Comparison of ENCODE assay signal across 8 cellular contexts in the genomic region with DNA sequence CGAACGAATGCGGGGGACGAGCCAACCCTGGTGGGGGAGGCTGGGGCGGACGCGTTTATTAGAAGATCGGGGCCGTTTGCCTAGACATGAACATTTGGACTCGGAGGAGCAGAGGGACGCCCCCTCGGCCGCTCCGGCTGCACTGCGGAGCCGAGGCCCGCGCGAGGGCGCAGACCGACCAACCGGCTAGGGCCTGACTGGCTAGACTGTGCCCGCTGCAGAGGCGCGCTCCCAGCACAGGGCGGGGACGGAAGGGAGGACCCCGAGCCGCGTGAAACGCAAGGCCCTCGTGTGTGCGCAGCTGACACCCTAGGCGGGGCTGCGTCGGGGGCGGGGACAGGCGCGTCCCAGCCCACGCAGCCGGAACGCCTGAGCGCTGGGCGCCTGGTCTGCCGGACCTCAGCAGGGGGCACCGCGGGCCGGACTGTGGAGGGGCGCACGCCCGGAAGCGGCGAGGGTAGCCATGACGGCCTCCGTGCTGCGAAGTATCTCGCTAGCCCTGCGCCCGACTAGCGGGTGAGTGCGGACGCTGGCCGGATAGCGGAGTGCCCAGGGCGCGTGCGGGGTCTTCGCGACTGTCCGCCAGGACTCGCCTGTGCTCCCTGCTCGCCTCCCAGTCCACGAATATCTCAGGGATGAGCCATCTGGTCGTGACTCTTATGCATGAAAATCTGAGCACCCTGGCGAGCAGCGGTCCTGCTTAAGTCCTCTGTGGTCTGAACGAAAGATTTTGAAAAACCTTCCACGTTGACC. TPM values are rescaled to one million over a fixed set of nuclear protein-coding genes. Genes with fewer than 3 reads are reported as not detected.
DNase-seq lines count a peak whose midpoint lies in the region; ATAC-seq and TF ChIP-seq lines count a peak whose summit lies in the region.

A gene (plus strand): TSS at position 454 of the 753 bp plus-strand sequence. CDS start 10 bp downstream, at position 464.

- no peaks in the 10 kb centered on the region for H3K9me3 Mint-ChIP-seq in activated B cell treated with CpG ODN at 0.5 μM for 24 hours

- H3K36me3 Mint-ChIP-seq in activated B cell treated with CpG ODN at 0.5 μM for 24 hours (ENCODE audit: low read depth), result peaks cover 26% of the 10 kb centered on the region

- POLR2A ChIA-PET in activated B cell treated with CpG ODN at 0.5 μM for 24 hours (lab: Charles Lee), result interaction anchor here (0.6 to 5.3 kb wide), 18 partner anchors 10 to 381 kb away, joined by 3 to 92 read pairs (median 6); a partner anchor contains a TSS

- no peaks in the 10 kb centered on the region for H3K27me3 Mint-ChIP-seq in activated B cell treated with CpG ODN at 0.5 μM for 24 hours

- peak within 1 kb of the TSS; percentile 90 to 93 for H3K4me3 ChIP-seq in cardiac fibroblast (replicated peaks in 1 of 2; ENCODE audit: low read depth in 2 of 2, low read length in 2 of 2)

- DNase-seq in AG08395 (ENCODE audit: low spot score) (peak; percentile 97), NCI-H2227 treated with DMSO at 0.1 percent for 48 hours (lab: John Stamatoyannopoulos, UW) (peak; percentile 88), activated B cell treated with CpG ODN at 0.5 μM for 24 hours (peak; percentile 83), cardiac fibroblast (ENCODE audit: low read depth in 2 of 2) (peak; percentile 94 to 97), iris pigment epithelial cell (ENCODE audit: low read depth) (peak; percentile 96)
- DNase-seq in stimulated activated CD4-positive, alpha-beta T cell treated with anti-CD3 and anti-CD28 coated beads, Interleukin-12 subunit alpha, Interleukin-12 subunit beta, amount 100 ng/mL, for 4 hours, result peak; percentile 91

- TF ChIP-seq CTCF in activated B cell treated with CpG ODN at 0.5 μM for 24 hours (IDR thresholded peaks at IDR 0.05) (no peak), cardiac fibroblast (IDR thresholded peaks at IDR 0.05; ENCODE audit: low read depth, low read length) (no peak)

- intact Hi-C loops in activated B cell treated with CpG ODN at 0.5 μM for 24 hours (cut with micrococcal nuclease), result loop anchor here (1.0 to 5.0 kb wide), 9 partner anchors 15 to 700 kb away; a partner anchor contains a TSS

- H3K4me1 Mint-ChIP-seq in activated B cell treated with CpG ODN at 0.5 μM for 24 hours, result peaks cover 59% of the 10 kb centered on the region

- ATAC-seq in GM18873 (IDR thresholded peaks at IDR 0.05; ENCODE audit: low FRiP score, unreplicated experiment) (peak; percentile 52), HG03135 (IDR thresholded peaks at IDR 0.05; ENCODE audit: unreplicated experiment) (peak; percentile 63), activated B cell treated with CpG ODN at 0.5 μM for 24 hours (ENCODE audit: low read depth) (peak; percentile 87)

- CTCF ChIA-PET in activated B cell treated with CpG ODN at 0.5 μM for 24 hours (lab: Charles Lee), result interaction anchor here (0.7 kb wide), 1 partner anchor 15 kb away, joined by 4 read pairs; a partner anchor contains a TSS

- H3K4me3 Mint-ChIP-seq in activated B cell treated with CpG ODN at 0.5 μM for 24 hours, result peak within 1 kb of the TSS; percentile 90

- H3K27ac Mint-ChIP-seq in activated B cell treated with CpG ODN at 0.5 μM for 24 hours, result peak within 1 kb of the TSS; percentile 91

RNA-seq across cellular contexts. Expression of the gene that starts here (rescaled TPM):
- 24.0 and 24.3 TPM in 2 replicates for total RNA-seq in activated B cell treated with CpG ODN at 0.5 μM for 24 hours

Comparison
In these comparisons a context has a peak if more than half of its experiments do, and no peak if none do; other contexts are left out.
1. Peak in every context shown above with its lines: DNase-seq, ATAC-seq and H3K4me3 ChIP-seq.